Comparison of ENCODE assay signal across 7 cellular contexts in genomic region chr10:74300074-74300621, GRCh38.
DNase-seq lines count a peak whose midpoint lies in the region; ATAC-seq and TF ChIP-seq lines count a peak whose summit lies in the region.
"Not testable (repeated sequence)": the region's sequence is repeated elsewhere in the genome, so short reads cannot be mapped to it uniquely, and the experiment has no call there.

No MANE protein-coding gene starts in this region.

- not testable (repeated sequence) for H3K36me3 ChIP-seq in CD4-positive, CD25-positive, alpha-beta regulatory T cell (ENCODE audit: control insufficient read depth, insufficient read depth, low read length); Karpas-422 (ENCODE audit: insufficient read depth, low read length)

- H3K27me3 ChIP-seq in CD4-positive, CD25-positive, alpha-beta regulatory T cell (ENCODE audit: control insufficient read depth, insufficient read depth, low read length); Karpas-422 (ENCODE audit: low read length): not testable (repeated sequence)

- peaks cover 0 to 23% (median 13%) of the 10 kb centered on the region in 4 donors for H3K4me1 Mint-ChIP-seq in CD4-positive, CD25-positive, alpha-beta regulatory T cell
- peaks cover 22% of the 10 kb centered on the region for H3K4me1 Mint-ChIP-seq in activated B cell treated with CpG ODN at 0.5 μM for 24 hours
- peaks cover 14 to 33% (median 15%) of the 10 kb centered on the region in 3 donors for H3K4me1 Mint-ChIP-seq in naive B cell
- peaks cover 9 to 19% of the 10 kb centered on the region in 2 donors for H3K4me1 Mint-ChIP-seq in stimulated activated naive B cell treated with anti-CD40 and anti-IgM and Interleukin-4, amounts not matched to agents 10 μg/mL and 1 μg/mL and 100 μg/mL, for 72 hours

- not testable (repeated sequence) for H3K9me2 ChIP-seq in Karpas-422 (replicated peaks; ENCODE audit: insufficient read depth, low read length)

- CTCF ChIA-PET in activated B cell treated with CpG ODN at 0.5 μM for 24 hours (lab: Charles Lee) = not testable (repeated sequence)

- H3K27ac Mint-ChIP-seq in CD4-positive, CD25-positive, alpha-beta regulatory T cell = peak overlapping the region in 2 of 3 donors; percentile 55 to 69
- H3K27ac Mint-ChIP-seq in activated B cell treated with CpG ODN at 0.5 μM for 24 hours = peak overlapping the region; percentile 53
- H3K27ac Mint-ChIP-seq in activated naive CD4-positive, alpha-beta T cell treated with anti-CD3 and anti-CD28 coated beads, Interleukin-2, amount 50 U/mL, for 72 hours = peak overlapping the region; percentile 16 to 83
- peak overlapping the region; percentile 1 to 95 (median 88) for H3K27ac Mint-ChIP-seq in naive B cell
- peak overlapping the region; percentile 84 for H3K27ac Mint-ChIP-seq in stimulated activated naive B cell treated with anti-CD40 and anti-IgM and Interleukin-4, amounts not matched to agents 10 μg/mL and 1 μg/mL and 100 μg/mL, for 72 hours

- not testable (repeated sequence) for H4K20me1 ChIP-seq in Karpas-422 (ENCODE audit: insufficient read depth, low read depth, low read length)

- not testable (repeated sequence) for ATAC-seq in CD4-positive, CD25-positive, alpha-beta regulatory T cell (ENCODE audit: low read depth in 2 of 2); activated B cell treated with CpG ODN at 0.5 μM for 24 hours (ENCODE audit: low read depth); activated naive CD4-positive, alpha-beta T cell treated with anti-CD3 and anti-CD28 coated beads, Interleukin-2, amount 50 U/mL, for 72 hours; stimulated activated naive B cell treated with anti-CD40 and anti-IgM and Interleukin-4, amounts not matched to agents 10 μg/mL and 1 μg/mL and 100 μg/mL, for 72 hours (replicated peaks)
- ATAC-seq in naive B cell (ENCODE audit: low read depth in 2 of 2) = peak; percentile 20

- H3K79me2 ChIP-seq in Karpas-422 (ENCODE audit: low read length) = peaks cover 82% of the 10 kb centered on the region

- POLR2A ChIA-PET in activated B cell treated with CpG ODN at 0.5 μM for 24 hours (lab: Charles Lee) = interaction anchor here (0.7 kb wide), 1 partner anchor 542 kb away, joined by 4 read pairs; no protein-coding TSS in a partner anchor

- not testable (repeated sequence) for H3K27ac ChIP-seq in CD4-positive, CD25-positive, alpha-beta regulatory T cell (ENCODE audit: insufficient read depth, low read length, poor library complexity, severe bottlenecking)
- peak overlapping the region; percentile 77 for H3K27ac ChIP-seq in Karpas-422 (ENCODE audit: low read length)

- not testable (repeated sequence) for H3K4me3 ChIP-seq in CD4-positive, CD25-positive, alpha-beta regulatory T cell (ENCODE audit: low read depth, low read length); Karpas-422 (ENCODE audit: low read length)

- DNase-seq in Ammon's horn (ENCODE audit: low spot score) = peak; percentile 2
- DNase-seq in CD4-positive, CD25-positive, alpha-beta regulatory T cell; Karpas-422; activated B cell treated with CpG ODN at 0.5 μM for 24 hours; activated naive CD4-positive, alpha-beta T cell treated with anti-CD3 and anti-CD28 coated beads, Interleukin-2, amount 50 U/mL, for 72 hours (ENCODE audit: low spot score in 2 of 2); naive B cell; stimulated activated naive B cell treated with anti-CD40 and anti-IgM and Interleukin-4, amounts not matched to agents 10 μg/mL and 1 μg/mL and 100 μg/mL, for 72 hours: not testable (repeated sequence)

- not testable (repeated sequence) for H3K27me3 Mint-ChIP-seq in CD4-positive, CD25-positive, alpha-beta regulatory T cell; activated B cell treated with CpG ODN at 0.5 μM for 24 hours; naive B cell; stimulated activated naive B cell treated with anti-CD40 and anti-IgM and Interleukin-4, amounts not matched to agents 10 μg/mL and 1 μg/mL and 100 μg/mL, for 72 hours

- H3K4me3 Mint-ChIP-seq in CD4-positive, CD25-positive, alpha-beta regulatory T cell; activated B cell treated with CpG ODN at 0.5 μM for 24 hours: not testable (repeated sequence)
- H3K4me3 Mint-ChIP-seq in naive B cell = peak overlapping the region in 6 of 8 donors; percentile 32 to 80 (median 50)
- peak overlapping the region in 1 of 2 donors; percentile 68 for H3K4me3 Mint-ChIP-seq in stimulated activated naive B cell treated with anti-CD40 and anti-IgM and Interleukin-4, amounts not matched to agents 10 μg/mL and 1 μg/mL and 100 μg/mL, for 72 hours

- not testable (repeated sequence) for H3K4me1 ChIP-seq in CD4-positive, CD25-positive, alpha-beta regulatory T cell (ENCODE audit: control insufficient read depth, insufficient read depth, low read length, poor library complexity, severe bottlenecking)
- peaks cover 27% of the 10 kb centered on the region for H3K4me1 ChIP-seq in Karpas-422 (ENCODE audit: low read length)

- peaks cover 18% of the 10 kb centered on the region for H3K36me3 Mint-ChIP-seq in CD4-positive, CD25-positive, alpha-beta regulatory T cell
- H3K36me3 Mint-ChIP-seq in activated B cell treated with CpG ODN at 0.5 μM for 24 hours (ENCODE audit: low read depth); activated naive CD4-positive, alpha-beta T cell treated with anti-CD3 and anti-CD28 coated beads, Interleukin-2, amount 50 U/mL, for 72 hours; naive B cell: not testable (repeated sequence)
- peaks cover 5 to 15% of the 10 kb centered on the region in 2 donors for H3K36me3 Mint-ChIP-seq in stimulated activated naive B cell treated with anti-CD40 and anti-IgM and Interleukin-4, amounts not matched to agents 10 μg/mL and 1 μg/mL and 100 μg/mL, for 72 hours

- intact Hi-C loops in activated B cell treated with CpG ODN at 0.5 μM for 24 hours (cut with micrococcal nuclease) = not testable (repeated sequence)

- H3K4me2 ChIP-seq in Karpas-422 (ENCODE audit: low read depth, low read length, poor library complexity, severe bottlenecking) = peak overlapping the region; percentile 14

- not testable (repeated sequence) for H2AFZ ChIP-seq in Karpas-422 (ENCODE audit: low read length)

- not testable (repeated sequence) for H3K9me3 Mint-ChIP-seq in CD4-positive, CD25-positive, alpha-beta regulatory T cell; activated B cell treated with CpG ODN at 0.5 μM for 24 hours; activated naive CD4-positive, alpha-beta T cell treated with anti-CD3 and anti-CD28 coated beads, Interleukin-2, amount 50 U/mL, for 72 hours; naive B cell; stimulated activated naive B cell treated with anti-CD40 and anti-IgM and Interleukin-4, amounts not matched to agents 10 μg/mL and 1 μg/mL and 100 μg/mL, for 72 hours

- TF ChIP-seq CTCF in activated B cell treated with CpG ODN at 0.5 μM for 24 hours (IDR thresholded peaks at IDR 0.05) = not testable (repeated sequence)

- H3K9ac ChIP-seq in Karpas-422 (ENCODE audit: low read length) = not testable (repeated sequence)

- H3K9me3 ChIP-seq in CD4-positive, CD25-positive, alpha-beta regulatory T cell (ENCODE audit: control insufficient read depth in 2 of 2, low read length in 2 of 2); Karpas-422 (ENCODE audit: low read length): not testable (repeated sequence)
